In genomic region chr7:81155654-81156373, GRCh38 we compare ENCODE assay signal across 14 cellular contexts.
DNase-seq lines count a peak whose midpoint lies in the region; ATAC-seq, FAIRE-seq and TF ChIP-seq lines count a peak whose summit lies in the region.
"Had no signal": no experiment of that assay in that cellular context is flagged by ENCODE, and none has a peak within 500 bp of the region (broad histone marks: within the 10 kb centered on the region; RNA-seq: fewer than 3 reads in every experiment).

No MANE protein-coding gene starts in this region.

- H3K9ac ChIP-seq in H1 (replicated peaks in 1 of 4; ENCODE audit: extremely low read depth in 1 of 4, low read depth in 3 of 4, low read length in 3 of 4) = no peak overlapping the region

- no peaks in the 10 kb centered on the region for H3K79me1 ChIP-seq in H1 (ENCODE audit: low read depth, low read length)

- H3K4me2 ChIP-seq in A549 = peak overlapping the region; percentile 74
- H3K4me2 ChIP-seq in H1 (ENCODE audit: insufficient read depth in 1 of 2, low read depth in 2 of 2, low read length in 2 of 2) = peak overlapping the region; percentile 7 to 35; a peak in 3 of 4 replicates

- H2BK15ac ChIP-seq in H1 (ENCODE audit: low read length) = no peak overlapping the region

- TF ChIP-seq RAD21 in A549 (conservative IDR thresholded peaks at IDR 0.05 in 1 of 2, IDR thresholded peaks at IDR 0.05 in 1 of 2) = peak; percentile 18 to 61
- TF ChIP-seq RAD21 in H1 (IDR thresholded peaks at IDR 0.05 in 1 of 2, conservative IDR thresholded peaks at IDR 0.05 in 1 of 2; ENCODE audit: low read depth in 2 of 2, low read length in 2 of 2) = no peak

- H3K36me3 ChIP-seq in H1 (ENCODE audit: control insufficient read depth in 2 of 4, insufficient read depth in 4 of 4, low read length in 3 of 4) (no peaks in the 10 kb centered on the region), lung (ENCODE audit: control insufficient read depth in 2 of 2, insufficient read depth in 2 of 2, low read length in 2 of 2) (no peaks in the 10 kb centered on the region)
- H3K36me3 ChIP-seq: gastrocnemius medialis, left ventricle myocardium inferior, uterus had no signal

- H4K20me1 ChIP-seq in H1 (replicated peaks in 1 of 2; ENCODE audit: control insufficient read depth in 1 of 2, insufficient read depth in 2 of 2, low read length in 2 of 2) = no peaks in the 10 kb centered on the region

- no peaks in the 10 kb centered on the region for H3K27me3 ChIP-seq in H1 (replicated peaks in 1 of 4; ENCODE audit: control insufficient read depth in 3 of 4, extremely low read depth in 1 of 4, insufficient read depth in 3 of 4, low read length in 3 of 4)
- H3K27me3 ChIP-seq in lung (ENCODE audit: control insufficient read depth, insufficient read depth) = no peaks in the 10 kb centered on the region
- H3K27me3 ChIP-seq: gastrocnemius medialis, uterus had no signal

- H3K27ac ChIP-seq in A549 (peak overlapping the region; percentile 86 to 89), H1 (ENCODE audit: low read depth, low read length) (no peak overlapping the region), lung (ENCODE audit: low read depth in 1 of 2, low read length in 1 of 2) (no peak overlapping the region)
- H3K27ac ChIP-seq: gastrocnemius medialis, left ventricle myocardium inferior, uterus had no signal

- ATAC-seq in A549 = peak; percentile 76 to 86
- ATAC-seq in lung (ENCODE audit: insufficient read depth, low FRiP score) = peak; percentile 41
- ATAC-seq in HG03280 (IDR thresholded peaks at IDR 0.05; ENCODE audit: unreplicated experiment) = no peak
- ATAC-seq: gastrocnemius medialis had no signal

- no peak overlapping the region for H2BK12ac ChIP-seq in H1 (ENCODE audit: low read depth, low read length)

- H3K56ac ChIP-seq in H1 (replicated peaks; ENCODE audit: insufficient read length, low read depth, low read length) = no peak overlapping the region

- 1% methylated on average over 4 of the region's 4 CpGs for WGBS in A549 (ENCODE audit: missing lambda C conversion rate)
- WGBS in H1 (ENCODE audit: extremely low coverage in 1 of 2, insufficient coverage in 1 of 2, insufficient read length in 1 of 2, insufficient replicate concordance in 2 of 2, low coverage in 1 of 2, low lambda C conversion rate in 2 of 2, missing lambda C conversion rate in 1 of 2), 2 experiments = 27% methylated on average over 4 of the region's 4 CpGs; no CpG with 5 or more reads in 1 of the 2 experiments
- 69 to 84% methylated on average over 4 of the region's 4 CpGs for WGBS in lung, 2 donors

- H2BK20ac ChIP-seq in H1 (ENCODE audit: low read length) = no peak overlapping the region

- FAIRE-seq in A549 (lab: Jason Lieb, UNC) = peak; percentile 98
- FAIRE-seq in H1 (lab: Jason Lieb, UNC) = no peak

- H4K5ac ChIP-seq in H1 (ENCODE audit: insufficient read length, low read depth, low read length) = no peak overlapping the region

- TF ChIP-seq POLR2A in A549 (IDR thresholded peaks at IDR 0.05; ENCODE audit: low read length) (no peak), H1 (IDR thresholded peaks at IDR 0.05; ENCODE audit: control extremely low read depth in 1 of 2, low read depth in 2 of 2, low read length in 2 of 2) (no peak)

- no peak overlapping the region for H4K8ac ChIP-seq in H1 (ENCODE audit: extremely low read depth, insufficient read depth, low read length)

- peaks cover 77% of the 10 kb centered on the region for H3K4me1 ChIP-seq in A549
- peaks cover 0 to 9% (median 4%) of the 10 kb centered on the region in 4 experiments; a peak in 5 of 7 replicates for H3K4me1 ChIP-seq in H1 (replicated peaks in 1 of 4; ENCODE audit: control insufficient read depth in 3 of 4, insufficient read depth in 4 of 4, low read length in 3 of 4)
- no peaks in the 10 kb centered on the region for H3K4me1 ChIP-seq in lung (ENCODE audit: control insufficient read depth in 2 of 2, insufficient read depth in 2 of 2, low read length in 2 of 2)
- H3K4me1 ChIP-seq: gastrocnemius medialis, uterus had no signal

- H3K79me2 ChIP-seq in H1 (ENCODE audit: control insufficient read depth in 1 of 2, insufficient read depth in 2 of 2, low read length in 2 of 2) = no peaks in the 10 kb centered on the region

- H2BK5ac ChIP-seq in H1 (ENCODE audit: low read depth, low read length) = no peak overlapping the region

- H3K18ac ChIP-seq in H1 (ENCODE audit: extremely low read depth, low read length) = no peak overlapping the region

- no peaks in the 10 kb centered on the region for H3K9me3 ChIP-seq in A549
- H3K9me3 ChIP-seq in H1 (ENCODE audit: insufficient read depth in 2 of 2, low read depth in 1 of 2, low read length in 1 of 2) = no peaks in the 10 kb centered on the region
- no peaks in the 10 kb centered on the region for H3K9me3 ChIP-seq in lung (ENCODE audit: control insufficient read depth in 2 of 2, insufficient read depth in 1 of 2, low read length in 1 of 2)
- H3K9me3 ChIP-seq: gastrocnemius medialis, left ventricle myocardium inferior, uterus had no signal

- POLR2A ChIA-PET in A549 (lab: Yijun Ruan, JAX) (interaction anchor here (2.2 kb wide), 1 partner anchor 237 kb away, joined by 7 read pairs; the partner anchor contains the start of gene SEMA3C), H1 (lab: Charles Lee; ENCODE audit: partially characterized antibody) (no interaction called here)

- H2AFZ ChIP-seq in H1 (ENCODE audit: low read length) = no peak overlapping the region

- H3K4ac ChIP-seq in H1 (replicated peaks; ENCODE audit: insufficient read length, low read depth, low read length) = no peak overlapping the region

- TF ChIP-seq CTCF in A549 (IDR thresholded peaks at IDR 0.05) = no peak
- no peak for TF ChIP-seq CTCF in LNCaP clone FGC (IDR thresholded peaks at IDR 0.05; ENCODE audit: control insufficient read depth, extremely low read depth, insufficient read depth)
- TF ChIP-seq CTCF in H1 (IDR thresholded peaks at IDR 0.05; ENCODE audit: control extremely low read depth in 1 of 3, insufficient read depth in 1 of 3, low read depth in 1 of 3, low read length in 3 of 3) = no peak
- TF ChIP-seq CTCF in lung (IDR thresholded peaks at IDR 0.05; ENCODE audit: control extremely low read depth, extremely low read depth) = no peak

- no peak overlapping the region for H3K23ac ChIP-seq in H1 (ENCODE audit: insufficient read length)

- no peak overlapping the region for H2BK120ac ChIP-seq in H1 (replicated peaks; ENCODE audit: low read depth, low read length)

- H3K14ac ChIP-seq in H1 (ENCODE audit: insufficient read length) = no peak overlapping the region

- H3K4me3 ChIP-seq in A549 (peak overlapping the region; percentile 1; the same call in 1 of the 3 replicates), LNCaP clone FGC (ENCODE audit: low read depth, low read length) (no peak overlapping the region), H1 (ENCODE audit: extremely low read depth in 1 of 4, insufficient read depth in 2 of 4, low read depth in 3 of 4, low read length in 4 of 4) (peak overlapping the region in 1 of 4 experiments; percentile 3; a peak in 2 of 8 replicates), lung (no peak overlapping the region)
- H3K4me3 ChIP-seq: gastrocnemius medialis, left ventricle myocardium inferior, uterus had no signal

- peak; percentile 29 to 87 for DNase-seq in A549 (ENCODE audit: low read depth in 1 of 2, low spot score in 1 of 2)
- DNase-seq in LNCaP clone FGC (ENCODE audit: low read depth) = peak; percentile 55
- no peak for DNase-seq in H1 (ENCODE audit: low read depth in 1 of 2, low spot score in 2 of 2)
- DNase-seq in lung (ENCODE audit: low spot score) = no peak
- no peak for DNase-seq in amygdala (lab: John Stamatoyannopoulos, UW)
- no peak for DNase-seq in MV-4-11 (lab: John Stamatoyannopoulos, UW)
- DNase-seq in activated CD8-positive, alpha-beta memory T cell treated with anti-CD3 and anti-CD28 coated beads for 24 hours = no peak
- DNase-seq: activated T-cell treated with anti-CD3 and anti-CD28 coated beads, Interleukin-2, amount 50 U/mL, for 24 hours; DMS 273 treated with DMSO at 0.1 percent for 48 hours; gastrocnemius medialis; left ventricle myocardium inferior; NCI-H2029; uterus had no signal

- H4K91ac ChIP-seq in H1 (replicated peaks; ENCODE audit: insufficient read length, low read length) = no peak overlapping the region

- CTCF ChIA-PET in A549 (lab: Yijun Ruan, JAX) (interaction anchor here (0.7 to 0.9 kb wide), 3 partner anchors 178 to 365 kb away, joined by 3 to 4 read pairs (median 4); no protein-coding TSS in a partner anchor), H1 (lab: Charles Lee; ENCODE audit: partially characterized antibody) (no interaction called here)

- H2AK5ac ChIP-seq in H1 (ENCODE audit: low read depth, low read length) = peak overlapping the region; percentile 61; the same call in 1 of the 2 replicates

- H3K23me2 ChIP-seq in H1 (ENCODE audit: low read depth, low read length) = no peaks in the 10 kb centered on the region

- peak; percentile 56 to 75; a peak in 4 of 5 replicates for TF ChIP-seq EP300 in A549 (IDR thresholded peaks at IDR 0.05)
- no peak for TF ChIP-seq EP300 in H1 (IDR thresholded peaks at IDR 0.05; ENCODE audit: borderline replicate concordance in 1 of 2, low read depth in 2 of 2, low read length in 2 of 2)

TF ChIP-seq in A549, 52 proteins besides CTCF, POLR2A, EP300 and RAD21 (continues in another document):
- TF ChIP-seq ZNF302 (CRISPR knock-in tag; IDR thresholded peaks at IDR 0.05) (no peak), HEYL (CRISPR knock-in tag; IDR thresholded peaks at IDR 0.05) (no peak), JUN (IDR thresholded peaks at IDR 0.05) (peak; percentile 48 to 76; a peak in 4 of 5 replicates), FOXS1 (CRISPR knock-in tag; IDR thresholded peaks at IDR 0.05) (0 out of 2 replicates have a peak, but pooled peaks have one; percentile 47), HOXB13 (CRISPR knock-in tag; IDR thresholded peaks at IDR 0.05; ENCODE audit: low read depth) (no peak), RCOR1 (IDR thresholded peaks at IDR 0.05; ENCODE audit: low read depth, low read length) (no peak), NR3C1 (IDR thresholded peaks at IDR 0.05) (no peak), RFX5 (IDR thresholded peaks at IDR 0.05) (no peak), FOSL2 (IDR thresholded peaks at IDR 0.05) (no peak), FOSL2 (CRISPR knock-in tag; IDR thresholded peaks at IDR 0.05) (peak; percentile 58; the same call in 1 of the 2 replicates)

TF ChIP-seq in H1, 55 proteins besides CTCF, POLR2A, EP300 and RAD21:
- TF ChIP-seq JUND (IDR thresholded peaks at IDR 0.05; ENCODE audit: low read length) = no peak
- TF ChIP-seq POU5F1 (IDR thresholded peaks at IDR 0.05; ENCODE audit: low read depth, low read length) = no peak
- no peak for TF ChIP-seq NANOG (IDR thresholded peaks at IDR 0.05; ENCODE audit: insufficient read depth, low read depth, low read length, poor library complexity, severe bottlenecking)
- TF ChIP-seq ASH2L (IDR thresholded peaks at IDR 0.05; ENCODE audit: low read length) = no peak
- TF ChIP-seq JUN (IDR thresholded peaks at IDR 0.05; ENCODE audit: low read depth, low read length) = no peak
- no peak for TF ChIP-seq YY1 (IDR thresholded peaks at IDR 0.05; ENCODE audit: low read depth, low read length)
- no peak for TF ChIP-seq CBX8 (IDR thresholded peaks at IDR 0.05; ENCODE audit: borderline replicate concordance, low read depth, low read length)
- TF ChIP-seq TCF12 (IDR thresholded peaks at IDR 0.05; ENCODE audit: low read depth, low read length) = no peak
- no peak for TF ChIP-seq EGR1 (IDR thresholded peaks at IDR 0.05; ENCODE audit: borderline replicate concordance, low read depth, low read length)

Comparison
In these comparisons a context has a peak if more than half of its experiments do, and no peak if none do; other contexts are left out.
1. DNase-seq: peak in A549 (2 of 2) and LNCaP clone FGC (single experiment); none in H1 (0 of 2), lung (single experiment), amygdala (0 of 56), MV-4-11 (single experiment) and activated CD8-positive, alpha-beta memory T cell treated with anti-CD3 and anti-CD28 coated beads for 24 hours (single experiment).
2. H3K27ac ChIP-seq: peak in A549 (2 of 2); none in H1 (single experiment) and lung (0 of 2).
3. Of the 18 proteins assayed by ChIP-seq in both H1 and A549: peak only in H1: none; only in A549: E2F6, EP300, JUN, MAX and RAD21; in both: none; in neither: 12; mixed calls (peak in some experiments, not most) for 1.